9 cellular contexts compared by ENCODE assay signal in genomic region chr2:240240781-240241180, GRCh38.
"Had no signal": no experiment of that assay in that cellular context is flagged by ENCODE, and none has a peak within 500 bp of the region (broad histone marks: within the 10 kb centered on the region; RNA-seq: fewer than 3 reads in every experiment).

No MANE protein-coding gene starts in this region.

- H3K4me3 Mint-ChIP-seq: HFFc6, IgD-negative memory B cell had no signal

- H3K9me3 ChIP-seq: HAP-1 had no signal

- H3K36me3 Mint-ChIP-seq: IgD-negative memory B cell had no signal

- H3K4me1 Mint-ChIP-seq: IgD-negative memory B cell had no signal

- DNase-seq: GM23248, GOT3, H7, HFFc6, KG1 had no signal

- H3K9ac ChIP-seq: GM23248 had no signal

- H3K27ac ChIP-seq: GM23248 had no signal

- H3K4me1 ChIP-seq: HAP-1 had no signal

- H3K27ac Mint-ChIP-seq: HFFc6, IgD-negative memory B cell had no signal

- H3K36me3 ChIP-seq: HAP-1 had no signal

- FAIRE-seq: HTR-8/SVneo had no signal

- H3K4me3 ChIP-seq: GM23248, HAP-1 had no signal

- H3K27me3 Mint-ChIP-seq: IgD-negative memory B cell had no signal

- H3K9me3 Mint-ChIP-seq: HFFc6 had no signal

- H2AFZ ChIP-seq: GM23248 had no signal

- ATAC-seq: HCT116 had no signal
